In the genomic region with DNA sequence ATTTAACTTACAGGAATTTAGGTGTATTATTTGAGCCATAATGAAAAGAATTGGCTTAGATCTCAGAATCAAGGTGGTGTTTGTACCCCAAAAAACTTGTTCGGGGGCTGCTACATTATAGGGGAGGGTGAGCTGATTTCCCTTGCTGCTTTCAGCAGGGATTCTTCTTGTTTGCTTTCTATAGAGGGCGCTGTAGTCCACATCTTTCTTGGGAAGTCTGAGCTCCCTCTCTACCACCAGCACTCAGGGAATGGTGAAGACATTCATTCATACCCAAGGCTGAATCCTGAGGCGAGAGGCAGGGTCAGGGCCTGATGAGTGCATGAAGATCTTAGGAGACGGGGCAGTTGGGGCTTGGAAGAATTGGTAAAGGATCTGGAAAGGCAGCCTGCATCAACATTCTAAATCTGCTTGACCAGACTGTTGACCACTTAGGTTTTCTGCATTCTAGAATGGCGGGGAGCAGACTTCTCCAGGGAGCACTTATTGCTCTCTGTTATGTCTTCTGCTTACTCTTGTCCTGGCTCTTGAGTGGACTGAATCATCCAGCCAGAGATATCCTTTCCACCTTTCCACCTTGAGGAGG, we compare ENCODE assay signal across 9 cellular contexts. TPM values are rescaled to one million over a fixed set of nuclear protein-coding genes. Genes with fewer than 3 reads are reported as not detected.
A peak's percentile ranks its signal among the peaks of the same experiment; 100 is the strongest.
DNase-seq lines count a peak whose midpoint lies in the region; TF ChIP-seq lines count a peak whose summit lies in the region.
"Had no signal": no experiment of that assay in that cellular context is flagged by ENCODE, and none has a peak within 500 bp of the region (broad histone marks: within the 10 kb centered on the region; RNA-seq: fewer than 3 reads in every experiment).

No MANE protein-coding gene starts in this region.

- peaks cover 29% of the 10 kb centered on the region for H3K36me3 Mint-ChIP-seq in brain
- no peaks in the 10 kb centered on the region for H3K36me3 Mint-ChIP-seq in activated naive CD4-positive, alpha-beta T cell treated with anti-CD3 and anti-CD28 coated beads, Interleukin-2, amount 10 ng/mL, durations not matched to agents 7 days and 5 days
- H3K36me3 Mint-ChIP-seq: CD4-positive, CD25-positive, alpha-beta regulatory T cell had no signal

- no peak overlapping the region for H3K4me3 Mint-ChIP-seq in brain
- no peak overlapping the region for H3K4me3 Mint-ChIP-seq in activated naive CD4-positive, alpha-beta T cell treated with anti-CD3 and anti-CD28 coated beads, Interleukin-2, amount 10 ng/mL, durations not matched to agents 7 days and 5 days
- H3K4me3 Mint-ChIP-seq: CD4-positive, CD25-positive, alpha-beta regulatory T cell had no signal

- peak; percentile 41 to 63 for TF ChIP-seq CTCF in brain (conservative IDR thresholded peaks at IDR 0.05)

- H3K27me3 Mint-ChIP-seq in brain = no peaks in the 10 kb centered on the region
- peaks cover 9% of the 10 kb centered on the region for H3K27me3 Mint-ChIP-seq in activated naive CD4-positive, alpha-beta T cell treated with anti-CD3 and anti-CD28 coated beads, Interleukin-2, amount 10 ng/mL, durations not matched to agents 7 days and 5 days

- DNase-seq in NCI-H2081 (lab: John Stamatoyannopoulos, UW) (peak; percentile 24 to 29), NCI-H2081 treated with DMSO at 0.1 percent for 48 hours (lab: John Stamatoyannopoulos, UW) (no peak), NCI-H2029 treated with DMSO at 0.1 percent for 48 hours (lab: John Stamatoyannopoulos, UW) (peak; percentile 32), mucosa of gallbladder (ENCODE audit: low spot score) (peak; percentile 22), NCI-H1436 treated with DMSO at 0.1 percent for 48 hours (lab: John Stamatoyannopoulos, UW) (no peak), dedifferentiated amniotic fluid mesenchymal stem cell (ENCODE audit: extremely low spot score) (no peak)
- DNase-seq in activated naive CD4-positive, alpha-beta T cell treated with anti-CD3 and anti-CD28 coated beads, Interleukin-2, amount 10 ng/mL, durations not matched to agents 7 days and 5 days = no peak
- DNase-seq: CD4-positive, CD25-positive, alpha-beta regulatory T cell had no signal

- no peaks in the 10 kb centered on the region for H3K9me3 Mint-ChIP-seq in brain
- H3K9me3 Mint-ChIP-seq in activated naive CD4-positive, alpha-beta T cell treated with anti-CD3 and anti-CD28 coated beads, Interleukin-2, amount 10 ng/mL, durations not matched to agents 7 days and 5 days = no peaks in the 10 kb centered on the region
- H3K9me3 Mint-ChIP-seq: CD4-positive, CD25-positive, alpha-beta regulatory T cell had no signal

- peak overlapping the region in 3 of 5 experiments; percentile 41 to 80 (median 75) for H3K27ac Mint-ChIP-seq in brain
- H3K27ac Mint-ChIP-seq in activated naive CD4-positive, alpha-beta T cell treated with anti-CD3 and anti-CD28 coated beads, Interleukin-2, amount 10 ng/mL, durations not matched to agents 7 days and 5 days = no peak overlapping the region
- H3K27ac Mint-ChIP-seq: CD4-positive, CD25-positive, alpha-beta regulatory T cell had no signal

- peaks cover 22% of the 10 kb centered on the region for H3K4me1 Mint-ChIP-seq in brain
- no peaks in the 10 kb centered on the region for H3K4me1 Mint-ChIP-seq in activated naive CD4-positive, alpha-beta T cell treated with anti-CD3 and anti-CD28 coated beads, Interleukin-2, amount 10 ng/mL, durations not matched to agents 7 days and 5 days
- H3K4me1 Mint-ChIP-seq: CD4-positive, CD25-positive, alpha-beta regulatory T cell had no signal

- CTCF ChIA-PET in activated naive CD4-positive, alpha-beta T cell treated with anti-CD3 and anti-CD28 coated beads, Interleukin-2, amount 10 ng/mL, durations not matched to agents 7 days and 5 days (lab: Charles Lee) = interaction anchor here (0.8 to 2.4 kb wide), 5 partner anchors 10 to 291 kb away, joined by 3 to 5 read pairs (median 3); a partner anchor contains a TSS

RNA-seq across cellular contexts. Expression of a gene that starts 18.9 kb away (rescaled TPM):
- not detected for polyA plus RNA-seq in brain (ENCODE audit: insufficient read depth, low read depth, low replicate concordance)
- not detected for total RNA-seq in mucosa of gallbladder
- total RNA-seq: CD4-positive, CD25-positive, alpha-beta regulatory T cell had no signal
- polyA plus RNA-seq: CD4-positive, CD25-positive, alpha-beta regulatory T cell had no signal

RNA-seq across cellular contexts. Expression of a gene that starts 23.8 kb away (rescaled TPM):
- 7.8 TPM for polyA plus RNA-seq in brain (ENCODE audit: insufficient read depth, low read depth, low replicate concordance)
- total RNA-seq in mucosa of gallbladder = 31.4 TPM

RNA-seq across cellular contexts. Expression of a gene that starts 54.2 kb away (rescaled TPM):
- 0.12 TPM for polyA plus RNA-seq in brain (ENCODE audit: insufficient read depth, low read depth, low replicate concordance)
- 0.12 TPM for total RNA-seq in mucosa of gallbladder
- total RNA-seq: CD4-positive, CD25-positive, alpha-beta regulatory T cell had no signal

Comparison
In these comparisons a context has a peak if more than half of its experiments do, and no peak if none do; other contexts are left out.
1. DNase-seq: peak in NCI-H2081 (2 of 2), NCI-H2029 treated with DMSO at 0.1 percent for 48 hours (single experiment) and mucosa of gallbladder (single experiment); none in NCI-H2081 treated with DMSO at 0.1 percent for 48 hours (single experiment), NCI-H1436 treated with DMSO at 0.1 percent for 48 hours (single experiment), dedifferentiated amniotic fluid mesenchymal stem cell (single experiment) and activated naive CD4-positive, alpha-beta T cell treated with anti-CD3 and anti-CD28 coated beads, Interleukin-2, amount 10 ng/mL, durations not matched to agents 7 days and 5 days (single experiment).